ENCODE assay signal across 22 cellular contexts in the genomic region with DNA sequence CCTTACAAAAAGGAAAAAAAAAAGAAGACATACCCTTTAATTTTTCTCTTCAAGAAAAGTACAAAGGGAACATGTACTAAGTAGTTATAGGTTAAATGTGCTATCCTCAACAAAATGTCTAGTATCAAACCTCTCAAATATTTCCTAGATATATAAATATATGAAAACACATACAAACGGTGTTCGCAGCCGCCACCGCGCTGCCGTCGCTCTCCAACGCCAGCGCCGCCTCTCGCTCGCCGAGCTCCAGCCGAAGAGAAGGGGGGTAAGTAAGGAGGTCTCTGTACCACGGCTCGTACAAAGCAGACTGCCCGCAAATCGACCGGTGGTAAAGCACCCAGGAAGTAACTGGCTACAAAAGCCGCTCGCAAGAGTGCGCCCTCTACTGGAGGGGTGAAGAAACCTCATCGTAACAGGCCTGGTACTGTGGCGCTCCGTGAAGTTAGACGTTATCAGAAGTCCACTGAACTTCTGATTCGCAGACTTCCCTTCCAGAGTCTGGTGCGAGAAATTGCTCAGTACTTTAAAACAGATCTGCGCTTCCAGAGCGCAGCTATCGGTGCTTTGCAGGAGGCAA.
A peak's percentile ranks its signal among the peaks of the same experiment; 100 is the strongest.
DNase-seq lines count a peak whose midpoint lies in the region; ATAC-seq, FAIRE-seq and TF ChIP-seq lines count a peak whose summit lies in the region.
"Had no signal": no experiment of that assay in that cellular context is flagged by ENCODE, and none has a peak within 500 bp of the region (broad histone marks: within the 10 kb centered on the region; RNA-seq: fewer than 3 reads in every experiment).

No MANE protein-coding gene starts in this region.

- H3K4me1 ChIP-seq in H9 (ENCODE audit: insufficient read depth, low read length) = no peaks in the 10 kb centered on the region
- H3K4me1 ChIP-seq in osteoblast (ENCODE audit: insufficient read depth, low read length) = no peaks in the 10 kb centered on the region
- H3K4me1 ChIP-seq: uterus had no signal

- H3K4me3 Mint-ChIP-seq in H9 = no peak overlapping the region
- no peak overlapping the region for H3K4me3 Mint-ChIP-seq in natural killer cell treated with Interleukin-12 subunit alpha and Interleukin-12 subunit beta and Interleukin-15 and Interleukin-18, amount 100 ng/mL, for 72 hours
- H3K4me3 Mint-ChIP-seq: brain; CD4-positive, CD25-positive, alpha-beta regulatory T cell; T-helper 17 cell had no signal

- no CpG with 5 or more reads among the region's 31 CpGs for WGBS in H9 (ENCODE audit: extremely low coverage, insufficient read length, low lambda C conversion rate)

- DNase-seq in D721Med (ENCODE audit: insufficient read length, low spot score) = no peak
- peak; percentile 27 for DNase-seq in H9
- DNase-seq in astrocyte of the spinal cord (ENCODE audit: low read depth, low spot score) = no peak
- DNase-seq in osteoblast (ENCODE audit: insufficient read length, low spot score, missing footprints) = peak; percentile 11
- DNase-seq in SK-N-DZ (ENCODE audit: low spot score) = no peak
- no peak for DNase-seq in natural killer cell treated with Interleukin-12 subunit alpha and Interleukin-12 subunit beta and Interleukin-15 and Interleukin-18, amount 100 ng/mL, for 72 hours (ENCODE audit: low spot score)
- no peak for DNase-seq in SKM-1 (lab: John Stamatoyannopoulos, UW; ENCODE audit: unreplicated experiment)
- DNase-seq: activated CD4-positive, alpha-beta T cell treated with anti-CD3 and anti-CD28 coated beads, Interleukin-2, amount 50 U/mL, for 48 hours; activated effector memory CD4-positive, alpha-beta T cell treated with Interleukin-2 at 50 U/mL for 16 hours; CD4-positive, CD25-positive, alpha-beta regulatory T cell; cortex of kidney; MM.1S; NCI-H1436 treated with DMSO at 0.1 percent for 48 hours; SIG-M5; stimulated activated CD4-positive, alpha-beta T cell treated with anti-CD3 and anti-CD28 coated beads, Interleukin-12 subunit alpha, Interleukin-12 subunit beta, amount 100 ng/mL, for 4 hours; stimulated activated CD8-positive, alpha-beta memory T cell treated with anti-CD3 and anti-CD28 coated beads, Interleukin-4, amount 100 ng/mL, for 48 hours; T-helper 17 cell; uterus had no signal

- no peak overlapping the region for H3K4me3 ChIP-seq in astrocyte of the spinal cord (ENCODE audit: low read depth, low read length)
- no peak overlapping the region for H3K4me3 ChIP-seq in osteoblast (ENCODE audit: insufficient read depth, low read length)
- H3K4me3 ChIP-seq: hepatocyte, uterus had no signal

- H2BK12ac ChIP-seq in H9 (ENCODE audit: insufficient read length, low read depth, low read length) = no peak overlapping the region

- no peak overlapping the region for H2BK120ac ChIP-seq in H9 (ENCODE audit: low read depth, low read length, poor library complexity, severe bottlenecking)

- H4K5ac ChIP-seq in H9 (ENCODE audit: insufficient read length, low read depth, low read length) = no peak overlapping the region

- H2BK5ac ChIP-seq in H9 (ENCODE audit: insufficient read length, low read length) = no peak overlapping the region

- H3K56ac ChIP-seq in H9 (ENCODE audit: insufficient read length, low read depth, low read length) = no peak overlapping the region

- H3T11ph ChIP-seq in H9 (ENCODE audit: low read length) = no peak overlapping the region

- no peak overlapping the region for H2BK15ac ChIP-seq in H9 (ENCODE audit: low read depth, low read length)

- no peak overlapping the region for H4K8ac ChIP-seq in H9 (replicated peaks; ENCODE audit: insufficient read length, low read depth, low read length)

- no peaks in the 10 kb centered on the region for H3K36me3 Mint-ChIP-seq in H9 (ENCODE audit: insufficient read depth in 1 of 3, low read depth in 3 of 3)
- no peaks in the 10 kb centered on the region for H3K36me3 Mint-ChIP-seq in natural killer cell treated with Interleukin-12 subunit alpha and Interleukin-12 subunit beta and Interleukin-15 and Interleukin-18, amount 100 ng/mL, for 72 hours
- H3K36me3 Mint-ChIP-seq: CD4-positive, CD25-positive, alpha-beta regulatory T cell had no signal

- H3K18ac ChIP-seq in H9 (ENCODE audit: insufficient read length, low read depth, low read length) = no peak overlapping the region

- H3K27ac ChIP-seq in H9 (ENCODE audit: insufficient read length, low read depth, low read length) (no peak overlapping the region), osteoblast (ENCODE audit: low read depth, low read length) (no peak overlapping the region)
- H3K27ac ChIP-seq: hepatocyte, uterus, VCaP had no signal

- no peaks in the 10 kb centered on the region for H3K79me1 ChIP-seq in H9 (ENCODE audit: insufficient read depth, low read depth, low read length, poor library complexity, severe bottlenecking)

- H3K4me1 Mint-ChIP-seq in H9 = no peaks in the 10 kb centered on the region
- H3K4me1 Mint-ChIP-seq in natural killer cell treated with Interleukin-12 subunit alpha and Interleukin-12 subunit beta and Interleukin-15 and Interleukin-18, amount 100 ng/mL, for 72 hours (ENCODE audit: low read depth in 2 of 2) = no peaks in the 10 kb centered on the region
- H3K4me1 Mint-ChIP-seq: brain; CD4-positive, CD25-positive, alpha-beta regulatory T cell; T-helper 17 cell had no signal

- H3K79me2 ChIP-seq in H9 (ENCODE audit: insufficient read depth, low read length) (no peaks in the 10 kb centered on the region), osteoblast (ENCODE audit: insufficient read depth, low read length) (no peaks in the 10 kb centered on the region)
- H3K79me2 ChIP-seq: hepatocyte had no signal

- no peak overlapping the region for H3K9ac ChIP-seq in H9 (ENCODE audit: extremely low read depth, insufficient read length, low read length)

- no peak for FAIRE-seq in D721Med (lab: Jason Lieb, UNC)

- peaks cover 2% of the 10 kb centered on the region for H3K27me3 Mint-ChIP-seq in H9 (ENCODE audit: low read depth)
- H3K27me3 Mint-ChIP-seq in natural killer cell treated with Interleukin-12 subunit alpha and Interleukin-12 subunit beta and Interleukin-15 and Interleukin-18, amount 100 ng/mL, for 72 hours = no peaks in the 10 kb centered on the region
- H3K27me3 Mint-ChIP-seq: brain; CD4-positive, CD25-positive, alpha-beta regulatory T cell; T-helper 17 cell had no signal

- H3K27me3 ChIP-seq in H9 (ENCODE audit: insufficient read depth, low read length) (no peaks in the 10 kb centered on the region), osteoblast (ENCODE audit: insufficient read depth, low read length) (no peaks in the 10 kb centered on the region)
- H3K27me3 ChIP-seq: hepatocyte, uterus had no signal

- H4K20me1 ChIP-seq in H9 (ENCODE audit: control insufficient read depth, insufficient read depth, insufficient read length) (no peaks in the 10 kb centered on the region), osteoblast (ENCODE audit: insufficient read depth, low read length) (no peaks in the 10 kb centered on the region)

- H3K9me3 ChIP-seq in H9 (ENCODE audit: control insufficient read depth, low read depth, low read length) (no peaks in the 10 kb centered on the region), osteoblast (ENCODE audit: low read depth, low read length) (no peaks in the 10 kb centered on the region)
- H3K9me3 ChIP-seq: uterus had no signal

- no peaks in the 10 kb centered on the region for H3K36me3 ChIP-seq in osteoblast (ENCODE audit: insufficient read depth, low read length)
- H3K36me3 ChIP-seq: uterus had no signal

- no peak overlapping the region for H3K27ac Mint-ChIP-seq in H9
- H3K27ac Mint-ChIP-seq in natural killer cell treated with Interleukin-12 subunit alpha and Interleukin-12 subunit beta and Interleukin-15 and Interleukin-18, amount 100 ng/mL, for 72 hours = no peak overlapping the region
- H3K27ac Mint-ChIP-seq: brain; CD4-positive, CD25-positive, alpha-beta regulatory T cell; T-helper 17 cell had no signal

- no peaks in the 10 kb centered on the region for H3K23me2 ChIP-seq in H9 (ENCODE audit: insufficient read length, low read depth, low read length, poor library complexity, severe bottlenecking)

- in situ Hi-C loops in astrocyte of the spinal cord (cut with HindIII; ENCODE audit: low sequenced_read_pairs) = no loop called here

- no peaks in the 10 kb centered on the region; a peak in 1 of 5 replicates for H3K9me3 Mint-ChIP-seq in H9
- H3K9me3 Mint-ChIP-seq in natural killer cell treated with Interleukin-12 subunit alpha and Interleukin-12 subunit beta and Interleukin-15 and Interleukin-18, amount 100 ng/mL, for 72 hours = peaks cover 2% of the 10 kb centered on the region

- H2BK20ac ChIP-seq in H9 (ENCODE audit: low read depth, low read length, poor library complexity, severe bottlenecking) = no peak overlapping the region

- no peak overlapping the region for H3K23ac ChIP-seq in H9 (ENCODE audit: insufficient read length, low read depth, low read length)

- H3K4ac ChIP-seq in H9 (ENCODE audit: low read depth, low read length) = no peak overlapping the region

- H3K14ac ChIP-seq in H9 (ENCODE audit: insufficient read depth, low read length) = no peak overlapping the region

- peak; percentile 17 for TF ChIP-seq CTCF in D721Med (IDR thresholded peaks at IDR 0.05; ENCODE audit: insufficient read depth, missing control alignments)
- TF ChIP-seq CTCF in H9 (conservative IDR thresholded peaks at IDR 0.05) = peak; percentile 63
- TF ChIP-seq CTCF in astrocyte of the spinal cord (IDR thresholded peaks at IDR 0.05; ENCODE audit: low read depth, low read length) = peak; percentile 17
- no peak for TF ChIP-seq CTCF in osteoblast (IDR thresholded peaks at IDR 0.05; ENCODE audit: extremely low read depth, low read depth, low read length)

- no peak overlapping the region for H2AK5ac ChIP-seq in H9 (ENCODE audit: insufficient read length, low read length)

- no peak for ATAC-seq in HG03039 (IDR thresholded peaks at IDR 0.05; ENCODE audit: unreplicated experiment)
- no peak for ATAC-seq in natural killer cell treated with Interleukin-12 subunit alpha and Interleukin-12 subunit beta and Interleukin-15 and Interleukin-18, amount 100 ng/mL, for 72 hours
- ATAC-seq: T-helper 17 cell had no signal

- H4K91ac ChIP-seq in H9 (ENCODE audit: insufficient read length, low read depth, low read length) = no peak overlapping the region

- H2AFZ ChIP-seq in H9 (ENCODE audit: low read length) (no peak overlapping the region), osteoblast (ENCODE audit: low read length) (no peak overlapping the region)
- H2AFZ ChIP-seq: hepatocyte had no signal

- H3K4me2 ChIP-seq in H9 (ENCODE audit: insufficient read depth, insufficient read length, low read length) (no peak overlapping the region), osteoblast (ENCODE audit: insufficient read depth, low read length) (no peak overlapping the region)
- H3K4me2 ChIP-seq: hepatocyte had no signal

Comparison
In these comparisons a context has a peak if more than half of its experiments do, and no peak if none do; other contexts are left out.
1. DNase-seq: peak in H9 (single experiment) and osteoblast (single experiment); none in D721Med (single experiment), astrocyte of the spinal cord (single experiment), SK-N-DZ (single experiment), natural killer cell treated with Interleukin-12 subunit alpha and Interleukin-12 subunit beta and Interleukin-15 and Interleukin-18, amount 100 ng/mL, for 72 hours (single experiment) and SKM-1 (single experiment).